ENCODE assay signal across 2 cellular contexts in the genomic region with DNA sequence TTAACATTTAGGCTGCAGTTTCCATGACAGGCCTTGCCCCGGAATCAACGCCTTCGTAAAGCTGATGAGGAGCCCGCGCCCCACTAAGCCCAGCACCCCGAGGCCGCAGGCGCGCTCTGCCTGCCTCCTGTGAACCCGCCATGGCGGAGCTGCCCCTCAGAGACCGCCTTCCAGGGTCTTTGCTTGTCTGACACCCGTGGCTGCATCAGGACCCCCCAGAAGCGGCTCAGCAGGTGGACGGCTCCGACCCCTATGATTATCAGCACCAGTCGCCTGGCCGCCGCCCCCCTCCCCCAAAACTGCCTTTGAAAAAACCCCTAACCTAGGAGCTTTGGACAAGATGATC.
TF ChIP-seq lines count a peak whose summit lies in the region.

No MANE protein-coding gene starts in this region.

TF ChIP-seq in SK-N-SH, 30 proteins besides CTCF, POLR2A, EP300 and RAD21 (continued from another document):
- TF ChIP-seq, protein P1, sequence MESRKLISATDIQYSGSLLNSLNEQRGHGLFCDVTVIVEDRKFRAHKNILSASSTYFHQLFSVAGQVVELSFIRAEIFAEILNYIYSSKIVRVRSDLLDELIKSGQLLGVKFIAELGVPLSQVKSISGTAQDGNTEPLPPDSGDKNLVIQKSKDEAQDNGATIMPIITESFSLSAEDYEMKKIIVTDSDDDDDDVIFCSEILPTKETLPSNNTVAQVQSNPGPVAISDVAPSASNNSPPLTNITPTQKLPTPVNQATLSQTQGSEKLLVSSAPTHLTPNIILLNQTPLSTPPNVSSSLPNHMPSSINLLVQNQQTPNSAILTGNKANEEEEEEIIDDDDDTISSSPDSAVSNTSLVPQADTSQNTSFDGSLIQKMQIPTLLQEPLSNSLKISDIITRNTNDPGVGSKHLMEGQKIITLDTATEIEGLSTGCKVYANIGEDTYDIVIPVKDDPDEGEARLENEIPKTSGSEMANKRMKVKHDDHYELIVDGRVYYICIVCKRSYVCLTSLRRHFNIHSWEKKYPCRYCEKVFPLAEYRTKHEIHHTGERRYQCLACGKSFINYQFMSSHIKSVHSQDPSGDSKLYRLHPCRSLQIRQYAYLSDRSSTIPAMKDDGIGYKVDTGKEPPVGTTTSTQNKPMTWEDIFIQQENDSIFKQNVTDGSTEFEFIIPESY (IDR thresholded peaks at IDR 0.05; ENCODE audit: borderline replicate concordance, low read depth): no peak
TF ChIP-seq in SK-N-SH: peak in this region for 0.

TF ChIP-seq in SK-N-SH treated with all-trans-retinoic acid at 6 μM for 48 hours, 23 proteins besides CTCF, POLR2A, EP300 and RAD21 (continued from another document):
- TF ChIP-seq, protein P2, sequence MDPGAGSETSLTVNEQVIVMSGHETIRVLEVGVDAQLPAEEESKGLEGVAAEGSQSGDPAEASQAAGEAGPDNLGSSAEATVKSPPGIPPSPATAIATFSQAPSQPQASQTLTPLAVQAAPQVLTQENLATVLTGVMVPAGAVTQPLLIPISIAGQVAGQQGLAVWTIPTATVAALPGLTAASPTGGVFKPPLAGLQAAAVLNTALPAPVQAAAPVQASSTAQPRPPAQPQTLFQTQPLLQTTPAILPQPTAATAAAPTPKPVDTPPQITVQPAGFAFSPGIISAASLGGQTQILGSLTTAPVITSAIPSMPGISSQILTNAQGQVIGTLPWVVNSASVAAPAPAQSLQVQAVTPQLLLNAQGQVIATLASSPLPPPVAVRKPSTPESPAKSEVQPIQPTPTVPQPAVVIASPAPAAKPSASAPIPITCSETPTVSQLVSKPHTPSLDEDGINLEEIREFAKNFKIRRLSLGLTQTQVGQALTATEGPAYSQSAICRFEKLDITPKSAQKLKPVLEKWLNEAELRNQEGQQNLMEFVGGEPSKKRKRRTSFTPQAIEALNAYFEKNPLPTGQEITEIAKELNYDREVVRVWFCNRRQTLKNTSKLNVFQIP (CRISPR knock-in tag; IDR thresholded peaks at IDR 0.05; ENCODE audit: borderline replicate concordance, low read depth): no peak
- no peak for TF ChIP-seq ARNTL (CRISPR knock-in tag; IDR thresholded peaks at IDR 0.05; ENCODE audit: borderline replicate concordance, low read depth)
- no peak for TF ChIP-seq TOX (CRISPR knock-in tag; IDR thresholded peaks at IDR 0.05; ENCODE audit: borderline replicate concordance)
- no peak for TF ChIP-seq ESRRG (CRISPR knock-in tag; IDR thresholded peaks at IDR 0.05)
- TF ChIP-seq TCF4 (CRISPR knock-in tag; IDR thresholded peaks at IDR 0.05; ENCODE audit: borderline replicate concordance): no peak
- TF ChIP-seq ISL1 (CRISPR knock-in tag; IDR thresholded peaks at IDR 0.05): no peak
- TF ChIP-seq ZNF8 (CRISPR knock-in tag; IDR thresholded peaks at IDR 0.05): no peak
- TF ChIP-seq, protein P3, sequence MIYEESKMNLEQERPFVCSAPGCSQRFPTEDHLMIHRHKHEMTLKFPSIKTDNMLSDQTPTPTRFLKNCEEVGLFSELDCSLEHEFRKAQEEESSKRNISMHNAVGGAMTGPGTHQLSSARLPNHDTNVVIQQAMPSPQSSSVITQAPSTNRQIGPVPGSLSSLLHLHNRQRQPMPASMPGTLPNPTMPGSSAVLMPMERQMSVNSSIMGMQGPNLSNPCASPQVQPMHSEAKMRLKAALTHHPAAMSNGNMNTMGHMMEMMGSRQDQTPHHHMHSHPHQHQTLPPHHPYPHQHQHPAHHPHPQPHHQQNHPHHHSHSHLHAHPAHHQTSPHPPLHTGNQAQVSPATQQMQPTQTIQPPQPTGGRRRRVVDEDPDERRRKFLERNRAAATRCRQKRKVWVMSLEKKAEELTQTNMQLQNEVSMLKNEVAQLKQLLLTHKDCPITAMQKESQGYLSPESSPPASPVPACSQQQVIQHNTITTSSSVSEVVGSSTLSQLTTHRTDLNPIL (CRISPR knock-in tag; IDR thresholded peaks at IDR 0.05; ENCODE audit: low read depth): no peak
- TF ChIP-seq PPARA (CRISPR knock-in tag; IDR thresholded peaks at IDR 0.05; ENCODE audit: borderline replicate concordance): no peak
- no peak for TF ChIP-seq ZC3H10 (CRISPR knock-in tag; IDR thresholded peaks at IDR 0.05)
TF ChIP-seq in SK-N-SH treated with all-trans-retinoic acid at 6 μM for 48 hours: peak in this region for 0.
